ENCODE assay signal across 14 cellular contexts in the genomic region with DNA sequence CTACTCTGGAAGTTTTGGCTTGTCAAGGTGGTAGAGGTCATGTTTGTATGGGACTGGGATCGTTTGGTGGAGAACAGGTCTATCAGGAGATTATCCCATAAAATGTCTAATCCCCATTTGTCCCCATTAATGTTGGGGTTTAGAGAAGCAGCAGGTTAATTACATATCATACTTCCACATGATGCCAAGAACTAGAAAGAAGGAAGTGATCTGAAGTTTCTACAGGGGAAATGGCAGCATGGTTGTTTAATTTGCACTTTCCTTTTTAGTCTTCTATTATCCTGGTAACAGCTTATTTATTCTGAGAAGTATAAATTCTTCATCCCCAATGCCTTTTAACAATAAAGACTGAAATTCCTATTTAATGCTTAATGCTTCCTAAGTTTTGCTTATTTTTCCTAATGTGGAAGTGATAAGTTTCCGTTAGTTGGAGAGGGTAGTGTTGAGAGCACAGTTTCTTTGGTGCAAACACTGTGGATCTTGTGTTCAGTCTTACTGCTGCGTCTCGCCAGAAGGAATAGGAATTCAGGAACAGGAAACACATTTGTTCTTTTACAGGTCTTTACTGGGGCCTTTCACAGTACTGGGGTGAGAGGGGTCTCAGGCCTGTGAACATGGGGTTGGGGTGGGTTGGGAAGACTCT. TPM values are rescaled to one million over a fixed set of nuclear protein-coding genes. Genes with fewer than 3 reads are reported as not detected.
DNase-seq lines count a peak whose midpoint lies in the region; TF ChIP-seq lines count a peak whose summit lies in the region.
"Had no signal": no experiment of that assay in that cellular context is flagged by ENCODE, and none has a peak within 500 bp of the region (broad histone marks: within the 10 kb centered on the region; RNA-seq: fewer than 3 reads in every experiment).

No MANE protein-coding gene starts in this region.

- H3K27ac ChIP-seq in left ventricle myocardium inferior (replicated peaks): peak overlapping the region; percentile 6
- no peak overlapping the region for H3K27ac ChIP-seq in right atrium auricular region
- peak overlapping the region; percentile 99 for H3K27ac ChIP-seq in hepatocyte
- H3K27ac ChIP-seq: WERI-Rb-1 had no signal

- H3K27me3 ChIP-seq in left ventricle myocardium inferior (ENCODE audit: low read depth) (no peaks in the 10 kb centered on the region), right atrium auricular region (no peaks in the 10 kb centered on the region), hepatocyte (no peaks in the 10 kb centered on the region)

- WGBS in hepatocyte (ENCODE audit: low lambda C conversion rate, missing lambda C conversion rate): 74% methylated on average over 4 of the region's 4 CpGs

- DNase-seq in left ventricle myocardium inferior (no peak), right atrium auricular region (ENCODE audit: low spot score) (no peak), SKM-1 (lab: John Stamatoyannopoulos, UW; ENCODE audit: unreplicated experiment) (peak; percentile 35), hepatocyte (ENCODE audit: low spot score) (no peak), A172 (ENCODE audit: low spot score) (no peak), anterior cingulate cortex (lab: John Stamatoyannopoulos, UW) (no peak), occipital lobe (lab: John Stamatoyannopoulos, UW) (no peak)
- no peak for DNase-seq in activated CD4-positive, CD25-positive, alpha-beta regulatory T cell treated with anti-CD3 and anti-CD28 coated beads, Interleukin-2, amount 50 U/mL, for 72 hours
- DNase-seq: activated effector memory CD4-positive, alpha-beta T cell treated with anti-CD3 and anti-CD28 coated beads, Interleukin-2, amount 50 U/mL, for 16 hours; HFFc6; NCI-H1436; NCI-H446; small intestine; WERI-Rb-1 had no signal

- TF ChIP-seq CTCF in left ventricle myocardium inferior (IDR thresholded peaks at IDR 0.05; ENCODE audit: borderline replicate concordance): no peak
- TF ChIP-seq CTCF in right atrium auricular region (IDR thresholded peaks at IDR 0.05): no peak
- TF ChIP-seq CTCF in hepatocyte (IDR thresholded peaks at IDR 0.05; ENCODE audit: poor library complexity): no peak

- H3K9me3 ChIP-seq in left ventricle myocardium inferior (replicated peaks): no peaks in the 10 kb centered on the region
- H3K9me3 ChIP-seq in right atrium auricular region: no peaks in the 10 kb centered on the region
- no peaks in the 10 kb centered on the region for H3K9me3 ChIP-seq in hepatocyte (ENCODE audit: low read depth)

- H3K4me2 ChIP-seq in hepatocyte: no peak overlapping the region

- H3K4me3 ChIP-seq in left ventricle myocardium inferior (no peak overlapping the region), right atrium auricular region (no peak overlapping the region), hepatocyte (no peak overlapping the region)

- intact Hi-C loops in left ventricle myocardium inferior (cut with micrococcal nuclease): loop anchor here (10.0 kb wide), 1 partner anchor 79 kb away; the partner anchor contains the start of gene TBC1D14

- H3K9me2 ChIP-seq in hepatocyte (replicated peaks; ENCODE audit: insufficient read depth): no peaks in the 10 kb centered on the region

- peaks cover 45% of the 10 kb centered on the region for H3K4me1 ChIP-seq in left ventricle myocardium inferior
- peaks cover 0 to 36% of the 10 kb centered on the region in 2 donors for H3K4me1 ChIP-seq in right atrium auricular region
- peaks cover 32% of the 10 kb centered on the region for H3K4me1 ChIP-seq in hepatocyte (ENCODE audit: insufficient read depth)

- H3K36me3 ChIP-seq in left ventricle myocardium inferior (no peaks in the 10 kb centered on the region), right atrium auricular region (no peaks in the 10 kb centered on the region), hepatocyte (replicated peaks; ENCODE audit: insufficient read depth, low read depth) (no peaks in the 10 kb centered on the region)
- H3K36me3 ChIP-seq: WERI-Rb-1 had no signal

- no peak overlapping the region for H2AFZ ChIP-seq in hepatocyte

- H4K20me1 ChIP-seq in hepatocyte (ENCODE audit: insufficient read depth, poor library complexity, severe bottlenecking): peaks cover 4% of the 10 kb centered on the region

- peaks cover 68% of the 10 kb centered on the region for H3K79me2 ChIP-seq in hepatocyte

RNA-seq across cellular contexts. Expression of gene TADA2B, which starts 59.6 kb away (rescaled TPM):
- total RNA-seq in left ventricle myocardium inferior (33.7 TPM), right atrium auricular region (10 to 100 TPM; 20.8 to 27.0 TPM), hepatocyte (15.4 and 18.5 TPM in 2 replicates), occipital lobe (21.7 TPM)
- 18.2 and 20.1 TPM in 2 replicates for polyA plus RNA-seq in hepatocyte
- 12.6 and 15.3 TPM in 2 replicates for total RNA-seq in A172 (2014; rRNA removed; shearing (Covaris generic))

Comparison
In these comparisons a context has a peak if more than half of its experiments do, and no peak if none do; other contexts are left out.
1. H3K27ac ChIP-seq: peak in left ventricle myocardium inferior (single experiment) and hepatocyte (single experiment); none in right atrium auricular region (0 of 2).